ENCODE assay signal across 11 cellular contexts in genomic region chr16:3938471-3938842, GRCh38. TPM values are rescaled to one million over a fixed set of nuclear protein-coding genes. Genes with fewer than 3 reads are reported as not detected.
DNase-seq lines count a peak whose midpoint lies in the region; ATAC-seq, FAIRE-seq and TF ChIP-seq lines count a peak whose summit lies in the region.
"Had no signal": no experiment of that assay in that cellular context is flagged by ENCODE, and none has a peak within 500 bp of the region (broad histone marks: within the 10 kb centered on the region; RNA-seq: fewer than 3 reads in every experiment).

No MANE protein-coding gene starts in this region.

- no peak overlapping the region for H3K4me3 Mint-ChIP-seq in activated CD4-positive, alpha-beta T cell treated with anti-CD3 and anti-CD28 coated beads for 36 hours

- DNase-seq in activated CD4-positive, alpha-beta T cell treated with anti-CD3 and anti-CD28 coated beads for 36 hours, result no peak
- no peak for DNase-seq in activated CD4-positive, alpha-beta T cell treated with anti-CD3 and anti-CD28 coated beads, Interleukin-2, amount 50 U/mL, for 4 hours
- no peak for DNase-seq in colonic mucosa
- DNase-seq in kidney, result no peak
- no peak for DNase-seq in kidney tubule cell (ENCODE audit: low spot score)
- DNase-seq: NCI-H1105 treated with DMSO at 0.1 percent for 48 hours had no signal

- no peak overlapping the region for H3K27ac Mint-ChIP-seq in activated CD4-positive, alpha-beta T cell treated with anti-CD3 and anti-CD28 coated beads for 36 hours

- H3K9ac ChIP-seq in colonic mucosa (ENCODE audit: low read depth in 2 of 2, low read length in 2 of 2) (peak overlapping the region in 1 of 2 donors; percentile 76), liver (ENCODE audit: low read depth in 1 of 2, low read length in 2 of 2) (no peak overlapping the region), subcutaneous abdominal adipose tissue (ENCODE audit: low read length in 5 of 5) (peak overlapping the region in 2 of 5 donors; percentile 55 to 61), kidney (ENCODE audit: low read length in 2 of 2) (no peak overlapping the region)

- H3K9me3 Mint-ChIP-seq in activated CD4-positive, alpha-beta T cell treated with anti-CD3 and anti-CD28 coated beads for 36 hours (ENCODE audit: low read depth), result no peaks in the 10 kb centered on the region

- peaks cover 4% of the 10 kb centered on the region for H3K27me3 Mint-ChIP-seq in activated CD4-positive, alpha-beta T cell treated with anti-CD3 and anti-CD28 coated beads for 36 hours

- no peak for TF ChIP-seq RAD21 in liver (IDR thresholded peaks at IDR 0.05)

- peak; percentile 34 for ATAC-seq in activated CD4-positive, alpha-beta T cell treated with anti-CD3 and anti-CD28 coated beads for 36 hours
- no peak for ATAC-seq in GM18858 (IDR thresholded peaks at IDR 0.05; ENCODE audit: unreplicated experiment)

- H3K9me3 ChIP-seq in colonic mucosa (no peaks in the 10 kb centered on the region), liver (ENCODE audit: control insufficient read depth in 4 of 4, low read length in 3 of 4) (no peaks in the 10 kb centered on the region), subcutaneous abdominal adipose tissue (ENCODE audit: control insufficient read depth in 5 of 5, low read length in 5 of 5) (no peaks in the 10 kb centered on the region), kidney (ENCODE audit: control insufficient read depth in 1 of 2, low read length in 2 of 2) (no peaks in the 10 kb centered on the region)

- H3K4me1 Mint-ChIP-seq in activated CD4-positive, alpha-beta T cell treated with anti-CD3 and anti-CD28 coated beads for 36 hours, result peaks cover 2% of the 10 kb centered on the region

- H3K36me3 ChIP-seq in colonic mucosa (no peaks in the 10 kb centered on the region), liver (ENCODE audit: control insufficient read depth in 4 of 4, insufficient read depth in 3 of 4, low read depth in 1 of 4, low read length in 3 of 4) (no peaks in the 10 kb centered on the region), subcutaneous abdominal adipose tissue (ENCODE audit: control insufficient read depth in 5 of 5, insufficient read depth in 5 of 5, low read length in 5 of 5) (no peaks in the 10 kb centered on the region), kidney (ENCODE audit: control insufficient read depth in 1 of 2, insufficient read depth in 2 of 2, low read length in 2 of 2) (no peaks in the 10 kb centered on the region)

- intact Hi-C loops in activated CD4-positive, alpha-beta T cell treated with anti-CD3 and anti-CD28 coated beads for 36 hours (cut with DNase I, micrococcal nuclease), result loop anchor here in 1 of 2 experiments (5.0 kb wide), 1 partner anchor 394 kb away; no protein-coding TSS in a partner anchor
- intact Hi-C loops in colonic mucosa (cut with DNase I), result no loop called here
- intact Hi-C loops in kidney (cut with DNase I), result no loop called here

- H3K36me3 Mint-ChIP-seq in activated CD4-positive, alpha-beta T cell treated with anti-CD3 and anti-CD28 coated beads for 36 hours (ENCODE audit: low read depth), result no peaks in the 10 kb centered on the region

- H3K4me1 ChIP-seq in colonic mucosa (no peaks in the 10 kb centered on the region), liver (ENCODE audit: control insufficient read depth in 4 of 4, insufficient read depth in 4 of 4, low read length in 3 of 4) (peaks cover 4 to 8% (median 6%) of the 10 kb centered on the region in 4 donors), subcutaneous abdominal adipose tissue (ENCODE audit: control insufficient read depth in 5 of 5, insufficient read depth in 5 of 5, low read length in 5 of 5) (peaks cover 0 to 13% (median 12%) of the 10 kb centered on the region in 5 donors), kidney (ENCODE audit: control insufficient read depth in 1 of 2, insufficient read depth in 1 of 2, low read depth in 1 of 2, low read length in 2 of 2) (peaks cover 0 to 8% of the 10 kb centered on the region in 2 donors)

- H3K4me3 ChIP-seq in colonic mucosa, result peak overlapping the region; percentile 37
- H3K4me3 ChIP-seq in liver (ENCODE audit: low read depth in 1 of 3, low read length in 3 of 3), result peak overlapping the region in 2 of 3 donors; percentile 30 to 60
- peak overlapping the region; percentile 58 to 73 (median 67) for H3K4me3 ChIP-seq in subcutaneous abdominal adipose tissue (ENCODE audit: low read depth in 1 of 5, low read length in 5 of 5)
- H3K4me3 ChIP-seq in kidney (ENCODE audit: low read length in 2 of 2), result peak overlapping the region in 1 of 2 donors; percentile 68

- CTCF ChIA-PET in activated CD4-positive, alpha-beta T cell treated with anti-CD3 and anti-CD28 coated beads for 36 hours (lab: Charles Lee), result interaction anchor here (0.6 to 4.1 kb wide), 14 partner anchors 9 to 315 kb away, joined by 3 to 21 read pairs (median 3); no protein-coding TSS in a partner anchor

- H3K27me3 ChIP-seq in colonic mucosa (no peaks in the 10 kb centered on the region), liver (ENCODE audit: control insufficient read depth in 4 of 4, insufficient read depth in 4 of 4, low read length in 3 of 4) (no peaks in the 10 kb centered on the region), subcutaneous abdominal adipose tissue (ENCODE audit: control insufficient read depth in 5 of 5, insufficient read depth in 4 of 5, low read length in 5 of 5) (peaks cover 0 to 3% (median 2%) of the 10 kb centered on the region in 5 donors)

- POLR2A ChIA-PET in activated CD4-positive, alpha-beta T cell treated with anti-CD3 and anti-CD28 coated beads for 36 hours (lab: Charles Lee), result no interaction called here

- FAIRE-seq in kidney (lab: Jason Lieb, UNC), result no peak
- FAIRE-seq: A204.1 had no signal

- 54% methylated on average over 19 of the region's 19 CpGs for WGBS in liver

- TF ChIP-seq CTCF in colonic mucosa (IDR thresholded peaks at IDR 0.05) (no peak), liver (IDR thresholded peaks at IDR 0.05; ENCODE audit: low read depth, low read length, missing input control) (no peak), kidney (IDR thresholded peaks at IDR 0.05; ENCODE audit: borderline replicate concordance, extremely low read depth, insufficient read depth) (no peak)

- H3K27ac ChIP-seq in colonic mucosa (no peak overlapping the region), liver (ENCODE audit: low read depth in 1 of 2, low read length in 2 of 2) (no peak overlapping the region), subcutaneous abdominal adipose tissue (ENCODE audit: low read depth, low read length) (no peak overlapping the region), kidney (ENCODE audit: low read depth in 2 of 2, low read length in 2 of 2) (no peak overlapping the region)
- H3K27ac ChIP-seq: epithelial cell of prostate had no signal

TF ChIP-seq in liver, 16 proteins besides CTCF, POLR2A, EP300 and RAD21:
- TF ChIP-seq HNF4A (conservative IDR thresholded peaks at IDR 0.05), result no peak

RNA-seq across cellular contexts. Expression of gene CREBBP, which starts 57.9 kb away (rescaled TPM):
- 10 to 100 TPM; 28.1 to 37.4 TPM for total RNA-seq in activated CD4-positive, alpha-beta T cell treated with anti-CD3 and anti-CD28 coated beads for 36 hours
- total RNA-seq in colonic mucosa (10 to 100 TPM; 42.0 to 45.2 TPM), liver (10 to 100 TPM; 25.6 to 25.8 TPM), kidney (74.6 TPM)
- polyA plus RNA-seq in liver (10 to 100 TPM in 1 of 2 donors, 1 to 10 TPM in 1; 7.0 to 13.3 TPM), kidney (ENCODE audit: insufficient read depth, low read depth, low replicate concordance) (5.9 TPM)
